In genomic region chr2:12584337-12584736, GRCh38 we compare ENCODE assay signal across 21 cellular contexts.
"Had no signal": no experiment of that assay in that cellular context is flagged by ENCODE, and none has a peak within 500 bp of the region (broad histone marks: within the 10 kb centered on the region; RNA-seq: fewer than 3 reads in every experiment).

No MANE protein-coding gene starts in this region.

- H3K36me3 Mint-ChIP-seq: mesothelial cell of epicardium, naive B cell had no signal

- H3K27ac ChIP-seq: coronary artery, dorsolateral prefrontal cortex, esophagus muscularis mucosa, gastrocnemius medialis, heart right ventricle, left lung, lower lobe of right lung had no signal

- H3K4me3 ChIP-seq: coronary artery, dorsolateral prefrontal cortex, esophagus muscularis mucosa, gastrocnemius medialis, heart right ventricle, left lung, lower lobe of right lung, mucosa of descending colon had no signal

- H3K4me1 ChIP-seq: gastrocnemius medialis had no signal

- H3K9me3 Mint-ChIP-seq: mesothelial cell of epicardium, naive B cell had no signal

- H3K4me3 Mint-ChIP-seq: mesothelial cell of epicardium, naive B cell had no signal

- ATAC-seq: gastrocnemius medialis, heart right ventricle, left cardiac atrium, left lung, left ventricle myocardium superior, lower lobe of right lung, mucosa of descending colon had no signal

- H3K9me3 ChIP-seq: esophagus muscularis mucosa, gastrocnemius medialis, heart right ventricle, left lung, lower lobe of right lung, mucosa of descending colon had no signal

- H3K36me3 ChIP-seq: esophagus muscularis mucosa, gastrocnemius medialis, heart right ventricle, left lung, lower lobe of right lung had no signal

- H3K27ac Mint-ChIP-seq: mesothelial cell of epicardium, naive B cell had no signal

- DNase-seq: dermis blood vessel endothelial cell; dorsolateral prefrontal cortex; effector CD4-positive, alpha-beta T cell; effector memory CD4-positive, alpha-beta T cell; foreskin fibroblast; foreskin melanocyte; gastrocnemius medialis; glutamatergic neuron; head of caudate nucleus; heart right ventricle; hippocampal formation; left cardiac atrium; left lung; left ventricle myocardium superior; lower lobe of right lung; mesenchymal stem cell; mucosa of descending colon; naive B cell had no signal

- H3K27me3 ChIP-seq: dorsolateral prefrontal cortex, esophagus muscularis mucosa, gastrocnemius medialis, heart right ventricle, left lung had no signal
